In the genomic region with DNA sequence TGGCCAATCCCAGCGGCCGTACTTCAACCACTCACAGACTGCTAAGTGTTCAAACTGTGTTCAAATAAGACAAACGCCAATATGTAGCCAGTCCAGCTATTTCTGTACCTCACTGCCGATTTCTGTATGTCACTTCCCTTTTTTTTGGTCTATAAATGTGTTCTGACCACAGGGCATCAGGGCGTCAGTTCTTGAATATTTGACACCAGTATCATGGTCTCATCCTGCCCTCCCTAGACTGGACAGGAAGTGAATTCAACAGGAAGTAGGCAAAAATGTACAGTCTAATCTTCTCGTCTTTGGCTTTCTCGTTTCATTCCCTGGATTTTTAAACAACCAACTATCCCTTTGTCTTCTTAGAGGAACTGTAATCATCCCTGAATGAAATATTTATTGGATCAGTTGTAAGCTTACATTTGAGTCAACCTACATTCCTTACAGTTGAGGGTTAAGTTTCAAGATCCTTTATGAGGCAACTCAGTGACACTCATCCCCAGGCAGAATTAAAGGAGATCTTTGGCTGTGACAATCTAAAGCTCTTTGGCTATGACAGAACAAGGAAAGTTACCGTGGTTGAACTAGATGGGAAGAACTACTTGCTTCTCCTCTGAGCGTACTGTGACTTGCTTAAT, we compare ENCODE assay signal across 14 cellular contexts.
A peak's percentile ranks its signal among the peaks of the same experiment; 100 is the strongest.
DNase-seq lines count a peak whose midpoint lies in the region; ATAC-seq and TF ChIP-seq lines count a peak whose summit lies in the region.
"Had no signal": no experiment of that assay in that cellular context is flagged by ENCODE, and none has a peak within 500 bp of the region (broad histone marks: within the 10 kb centered on the region; RNA-seq: fewer than 3 reads in every experiment).

No MANE protein-coding gene starts in this region.

- no peaks in the 10 kb centered on the region for H3F3A ChIP-seq in smooth muscle cell (ENCODE audit: low read depth)

- H3K9me3 Mint-ChIP-seq in osteocyte (ENCODE audit: unreplicated experiment): peaks cover 3% of the 10 kb centered on the region

- DNase-seq in SIG-M5 treated with dmso at 0.1 percent for 504 hours (lab: John Stamatoyannopoulos, UW; ENCODE audit: unreplicated experiment): peak; percentile 64
- no peak for DNase-seq in SIG-M5 (lab: John Stamatoyannopoulos, UW)
- peak in 1 of 2 experiments; percentile 4 for DNase-seq in SJCRH30
- DNase-seq in smooth muscle cell (lab: John Stamatoyannopoulos, UW; ENCODE audit: unreplicated experiment): no peak
- no peak for DNase-seq in osteocyte (ENCODE audit: extremely low spot score, unreplicated experiment)
- DNase-seq in GM10248 (ENCODE audit: extremely low spot score): no peak
- no peak for DNase-seq in cerebellar cortex (ENCODE audit: low spot score)
- DNase-seq: 8988T; activated CD8-positive, alpha-beta T cell treated with anti-CD3 and anti-CD28 coated beads, Interleukin-2, amount 10 ng/mL, durations not matched to agents 7 days and 5 days; lower lobe of right lung; NCI-H1048 had no signal

- H3K27ac ChIP-seq in SJCRH30 (no peak overlapping the region), smooth muscle cell (ENCODE audit: low read depth) (peak overlapping the region; percentile 29)
- H3K27ac ChIP-seq: lower lobe of right lung, skin epidermis had no signal

- H3K9me3 ChIP-seq in SJCRH30 (replicated peaks) (no peaks in the 10 kb centered on the region), smooth muscle cell (replicated peaks; ENCODE audit: low read depth) (no peaks in the 10 kb centered on the region)
- H3K9me3 ChIP-seq: lower lobe of right lung had no signal

- H3K9ac ChIP-seq in smooth muscle cell (ENCODE audit: low read depth): no peak overlapping the region

- no peaks in the 10 kb centered on the region for H3K79me2 ChIP-seq in smooth muscle cell (ENCODE audit: low read depth)

- H3K4me3 Mint-ChIP-seq in osteocyte (ENCODE audit: unreplicated experiment): no peak overlapping the region
- H3K4me3 Mint-ChIP-seq: activated CD8-positive, alpha-beta T cell treated with anti-CD3 and anti-CD28 coated beads, Interleukin-2, amount 10 ng/mL, durations not matched to agents 7 days and 5 days; stimulated activated memory B cell treated with anti-CD40 and anti-IgM and Interleukin-4, amounts not matched to agents 10 μg/mL and 1 μg/mL and 100 μg/mL, for 72 hours had no signal

- 69% methylated on average over 9 of the region's 9 CpGs for WGBS in smooth muscle cell (ENCODE audit: low lambda C conversion rate)

- H3K36me3 Mint-ChIP-seq in osteocyte (ENCODE audit: unreplicated experiment): no peaks in the 10 kb centered on the region
- H3K36me3 Mint-ChIP-seq: stimulated activated memory B cell treated with anti-CD40 and anti-IgM and Interleukin-4, amounts not matched to agents 10 μg/mL and 1 μg/mL and 100 μg/mL, for 72 hours had no signal

- TF ChIP-seq CTCF in smooth muscle cell (IDR thresholded peaks at IDR 0.05; ENCODE audit: borderline replicate concordance, insufficient read depth, poor library complexity, severe bottlenecking): no peak
- TF ChIP-seq CTCF in osteocyte (IDR thresholded peaks at IDR 0.05): no peak
- no peak for TF ChIP-seq CTCF in GM10248 (IDR thresholded peaks at IDR 0.05; ENCODE audit: control extremely low read depth, extremely low read depth, low read depth, missing control alignments)

- no peaks in the 10 kb centered on the region for H3K27me3 ChIP-seq in SJCRH30
- no peaks in the 10 kb centered on the region for H3K27me3 ChIP-seq in smooth muscle cell (ENCODE audit: low read depth)

- peak overlapping the region; percentile 64 for H2AFZ ChIP-seq in smooth muscle cell (ENCODE audit: low read depth)

- H3K4me3 ChIP-seq in SJCRH30 (peak overlapping the region; percentile 11), smooth muscle cell (no peak overlapping the region)
- H3K4me3 ChIP-seq: lower lobe of right lung, skin epidermis had no signal

- POLR2A ChIA-PET in GM10248 (lab: Yijun Ruan, JAX): no interaction called here

- peak; percentile 55 for ATAC-seq in HG03097 (IDR thresholded peaks at IDR 0.05; ENCODE audit: low FRiP score, unreplicated experiment)
- ATAC-seq: activated CD8-positive, alpha-beta T cell treated with anti-CD3 and anti-CD28 coated beads, Interleukin-2, amount 10 ng/mL, durations not matched to agents 7 days and 5 days; stimulated activated memory B cell treated with anti-CD40 and anti-IgM and Interleukin-4, amounts not matched to agents 10 μg/mL and 1 μg/mL and 100 μg/mL, for 72 hours had no signal

- no peaks in the 10 kb centered on the region for H3K27me3 Mint-ChIP-seq in osteocyte (ENCODE audit: unreplicated experiment)

- no peaks in the 10 kb centered on the region for H3K4me1 Mint-ChIP-seq in osteocyte (ENCODE audit: unreplicated experiment)
- H3K4me1 Mint-ChIP-seq: stimulated activated memory B cell treated with anti-CD40 and anti-IgM and Interleukin-4, amounts not matched to agents 10 μg/mL and 1 μg/mL and 100 μg/mL, for 72 hours had no signal

- H3K27ac Mint-ChIP-seq in osteocyte (ENCODE audit: unreplicated experiment): no peak overlapping the region
- H3K27ac Mint-ChIP-seq: activated CD8-positive, alpha-beta T cell treated with anti-CD3 and anti-CD28 coated beads, Interleukin-2, amount 10 ng/mL, durations not matched to agents 7 days and 5 days; stimulated activated memory B cell treated with anti-CD40 and anti-IgM and Interleukin-4, amounts not matched to agents 10 μg/mL and 1 μg/mL and 100 μg/mL, for 72 hours had no signal

- H3K4me1 ChIP-seq in SJCRH30: no peaks in the 10 kb centered on the region
- no peaks in the 10 kb centered on the region for H3K4me1 ChIP-seq in smooth muscle cell (ENCODE audit: low read depth)
- H3K4me1 ChIP-seq: lower lobe of right lung had no signal

- H3K36me3 ChIP-seq in SJCRH30 (no peaks in the 10 kb centered on the region), smooth muscle cell (ENCODE audit: low read depth) (no peaks in the 10 kb centered on the region)
- H3K36me3 ChIP-seq: lower lobe of right lung had no signal

- CTCF ChIA-PET in GM10248 (lab: Yijun Ruan, JAX): no interaction called here

- no peaks in the 10 kb centered on the region for H4K20me1 ChIP-seq in smooth muscle cell (ENCODE audit: low read depth)

- no peak overlapping the region for H3K4me2 ChIP-seq in smooth muscle cell
